In genomic region chr17:76053230-76054111, GRCh38 we compare ENCODE assay signal across 8 cellular contexts. TPM values are rescaled to one million over a fixed set of nuclear protein-coding genes. Genes with fewer than 3 reads are reported as not detected.
DNase-seq lines count a peak whose midpoint lies in the region; ATAC-seq and TF ChIP-seq lines count a peak whose summit lies in the region.
"Had no signal": no experiment of that assay in that cellular context is flagged by ENCODE, and none has a peak within 500 bp of the region (broad histone marks: within the 10 kb centered on the region; RNA-seq: fewer than 3 reads in every experiment).

No MANE protein-coding gene starts in this region.

- peak overlapping the region; percentile 18 for H3K27ac Mint-ChIP-seq in activated CD8-positive, alpha-beta T cell treated with anti-CD3 and anti-CD28 coated beads, Interleukin-2, amount 10 ng/mL, durations not matched to agents 7 days and 5 days
- H3K27ac Mint-ChIP-seq in stimulated activated naive B cell treated with anti-CD40 and anti-IgM and Interleukin-4, amounts not matched to agents 10 μg/mL and 1 μg/mL and 100 μg/mL, for 72 hours = peak overlapping the region; percentile 25

- CTCF ChIA-PET in activated CD8-positive, alpha-beta T cell treated with anti-CD3 and anti-CD28 coated beads, Interleukin-2, amount 10 ng/mL, durations not matched to agents 7 days and 5 days (lab: Charles Lee) = interaction anchor here (0.7 to 1.3 kb wide), 3 partner anchors 37 to 48 kb away, joined by 3 to 5 read pairs (median 3); no protein-coding TSS in a partner anchor

- H3K27me3 Mint-ChIP-seq in activated CD8-positive, alpha-beta T cell treated with anti-CD3 and anti-CD28 coated beads, Interleukin-2, amount 10 ng/mL, durations not matched to agents 7 days and 5 days (ENCODE audit: low read depth) = no peaks in the 10 kb centered on the region
- H3K27me3 Mint-ChIP-seq in stimulated activated naive B cell treated with anti-CD40 and anti-IgM and Interleukin-4, amounts not matched to agents 10 μg/mL and 1 μg/mL and 100 μg/mL, for 72 hours = no peaks in the 10 kb centered on the region

- no peak for TF ChIP-seq CTCF in fibroblast of the aortic adventitia (IDR thresholded peaks at IDR 0.05; ENCODE audit: insufficient read depth, low read length)

- no peak for ATAC-seq in activated CD8-positive, alpha-beta T cell treated with anti-CD3 and anti-CD28 coated beads, Interleukin-2, amount 10 ng/mL, durations not matched to agents 7 days and 5 days
- ATAC-seq in stimulated activated naive B cell treated with anti-CD40 and anti-IgM and Interleukin-4, amounts not matched to agents 10 μg/mL and 1 μg/mL and 100 μg/mL, for 72 hours (replicated peaks) = no peak
- ATAC-seq in GM19452 (IDR thresholded peaks at IDR 0.05; ENCODE audit: unreplicated experiment) (no peak), GM21529 (IDR thresholded peaks at IDR 0.05; ENCODE audit: unreplicated experiment) (no peak)

- peaks cover 52% of the 10 kb centered on the region for H3K36me3 Mint-ChIP-seq in activated CD8-positive, alpha-beta T cell treated with anti-CD3 and anti-CD28 coated beads, Interleukin-2, amount 10 ng/mL, durations not matched to agents 7 days and 5 days (ENCODE audit: low read depth)
- peaks cover 31 to 56% of the 10 kb centered on the region in 2 donors for H3K36me3 Mint-ChIP-seq in stimulated activated naive B cell treated with anti-CD40 and anti-IgM and Interleukin-4, amounts not matched to agents 10 μg/mL and 1 μg/mL and 100 μg/mL, for 72 hours

- POLR2A ChIA-PET in activated CD8-positive, alpha-beta T cell treated with anti-CD3 and anti-CD28 coated beads, Interleukin-2, amount 10 ng/mL, durations not matched to agents 7 days and 5 days (lab: Charles Lee) = no interaction called here

- H3K9me3 Mint-ChIP-seq in activated CD8-positive, alpha-beta T cell treated with anti-CD3 and anti-CD28 coated beads, Interleukin-2, amount 10 ng/mL, durations not matched to agents 7 days and 5 days (ENCODE audit: insufficient read depth) = no peaks in the 10 kb centered on the region
- H3K9me3 Mint-ChIP-seq in stimulated activated naive B cell treated with anti-CD40 and anti-IgM and Interleukin-4, amounts not matched to agents 10 μg/mL and 1 μg/mL and 100 μg/mL, for 72 hours = no peaks in the 10 kb centered on the region

- no peak overlapping the region for H3K4me3 Mint-ChIP-seq in activated CD8-positive, alpha-beta T cell treated with anti-CD3 and anti-CD28 coated beads, Interleukin-2, amount 10 ng/mL, durations not matched to agents 7 days and 5 days
- H3K4me3 Mint-ChIP-seq in stimulated activated naive B cell treated with anti-CD40 and anti-IgM and Interleukin-4, amounts not matched to agents 10 μg/mL and 1 μg/mL and 100 μg/mL, for 72 hours = no peak overlapping the region

- H3K4me3 ChIP-seq in fibroblast of the aortic adventitia (ENCODE audit: low read depth, low read length) = no peak overlapping the region

- H3K4me1 Mint-ChIP-seq in activated CD8-positive, alpha-beta T cell treated with anti-CD3 and anti-CD28 coated beads, Interleukin-2, amount 10 ng/mL, durations not matched to agents 7 days and 5 days (ENCODE audit: low read depth) = peaks cover 4% of the 10 kb centered on the region
- H3K4me1 Mint-ChIP-seq in stimulated activated naive B cell treated with anti-CD40 and anti-IgM and Interleukin-4, amounts not matched to agents 10 μg/mL and 1 μg/mL and 100 μg/mL, for 72 hours = peaks cover 5 to 8% of the 10 kb centered on the region in 2 donors

- peak; percentile 39 for DNase-seq in HT1080 (ENCODE audit: low read depth)
- no peak for DNase-seq in activated CD8-positive, alpha-beta T cell treated with anti-CD3 and anti-CD28 coated beads, Interleukin-2, amount 10 ng/mL, durations not matched to agents 7 days and 5 days
- DNase-seq in fibroblast of the aortic adventitia (ENCODE audit: low read depth) = peak; percentile 64
- no peak for DNase-seq in stimulated activated naive B cell treated with anti-CD40 and anti-IgM and Interleukin-4, amounts not matched to agents 10 μg/mL and 1 μg/mL and 100 μg/mL, for 72 hours
- DNase-seq in central memory CD4-positive, alpha-beta T cell = no peak
- DNase-seq: right cardiac atrium had no signal

RNA-seq across cellular contexts. Expression of gene SRP68, which starts 18.8 kb away (rescaled TPM):
- total RNA-seq in HT1080 (2014; rRNA removed; shearing (Covaris generic)) = 30.5 and 55.3 TPM in 2 replicates
- 71.7 and 73.3 TPM in 2 replicates for polyA plus RNA-seq in HT1080 (2015; cell fraction: cytosol; rRNA removed)
- 86.6 and 87.1 TPM in 2 replicates for polyA plus RNA-seq in HT1080 (2015; cell fraction: nucleus; rRNA removed)
- 10 to 100 TPM; 85.1 to 86.0 TPM for total RNA-seq in activated CD8-positive, alpha-beta T cell treated with anti-CD3 and anti-CD28 coated beads, Interleukin-2, amount 10 ng/mL, durations not matched to agents 7 days and 5 days
- total RNA-seq in fibroblast of the aortic adventitia (ENCODE audit: low replicate concordance) = 17.3 and 32.3 TPM in 2 replicates

RNA-seq across cellular contexts. Expression of gene GALR2, which starts 21.1 kb away (rescaled TPM):
- total RNA-seq in HT1080 (2014; rRNA removed; shearing (Covaris generic)) = 0.18 TPM in 1 of 2 replicates, not detected in the other
- 0.12 TPM in 1 of 2 replicates, not detected in the other for polyA plus RNA-seq in HT1080 (2015; cell fraction: cytosol; rRNA removed)
- polyA plus RNA-seq in HT1080 (2015; cell fraction: nucleus; rRNA removed) = 0.12 TPM in 1 of 2 replicates, not detected in the other
- under 1 TPM in 1 of 2 experiments, not detected in 1; 0.18 TPM for total RNA-seq in activated CD8-positive, alpha-beta T cell treated with anti-CD3 and anti-CD28 coated beads, Interleukin-2, amount 10 ng/mL, durations not matched to agents 7 days and 5 days
- total RNA-seq in fibroblast of the aortic adventitia (ENCODE audit: low replicate concordance) = not detected in 2 replicates
- total RNA-seq: right cardiac atrium had no signal
- polyA plus RNA-seq: right cardiac atrium had no signal

RNA-seq across cellular contexts. Expression of gene ZACN, which starts 25.5 kb away (rescaled TPM):
- 0.06 and 0.10 TPM in 2 replicates for total RNA-seq in HT1080 (2014; rRNA removed; shearing (Covaris generic))
- polyA plus RNA-seq in HT1080 (2015; cell fraction: cytosol; rRNA removed) = not detected in 2 replicates
- 0.06 TPM in 1 of 2 replicates, not detected in the other for polyA plus RNA-seq in HT1080 (2015; cell fraction: nucleus; rRNA removed)
- total RNA-seq in activated CD8-positive, alpha-beta T cell treated with anti-CD3 and anti-CD28 coated beads, Interleukin-2, amount 10 ng/mL, durations not matched to agents 7 days and 5 days = under 1 TPM; 0.18 to 0.34 TPM
- not detected in 2 replicates for total RNA-seq in fibroblast of the aortic adventitia (ENCODE audit: low replicate concordance)
- total RNA-seq: right cardiac atrium had no signal

RNA-seq across cellular contexts. Expression of gene EVPL, which starts 26.4 kb away (rescaled TPM):
- total RNA-seq in HT1080 (2014; rRNA removed; shearing (Covaris generic)) = 0.03 TPM in 1 of 2 replicates, not detected in the other
- polyA plus RNA-seq in HT1080 (2015; cell fraction: cytosol; rRNA removed) = not detected in 2 replicates
- polyA plus RNA-seq in HT1080 (2015; cell fraction: nucleus; rRNA removed) = not detected in 2 replicates
- under 1 TPM; 0.34 to 0.47 TPM for total RNA-seq in activated CD8-positive, alpha-beta T cell treated with anti-CD3 and anti-CD28 coated beads, Interleukin-2, amount 10 ng/mL, durations not matched to agents 7 days and 5 days
- total RNA-seq in fibroblast of the aortic adventitia (ENCODE audit: low replicate concordance) = not detected in 2 replicates

RNA-seq across cellular contexts. Expression of gene EXOC7, which starts 50.1 kb away (rescaled TPM):
- 78.6 and 82.7 TPM in 2 replicates for total RNA-seq in HT1080 (2014; rRNA removed; shearing (Covaris generic))
- polyA plus RNA-seq in HT1080 (2015; cell fraction: cytosol; rRNA removed) = 30.3 and 30.7 TPM in 2 replicates
- polyA plus RNA-seq in HT1080 (2015; cell fraction: nucleus; rRNA removed) = 75.8 and 78.8 TPM in 2 replicates
- 100 to 1,000 TPM; 126 to 129 TPM for total RNA-seq in activated CD8-positive, alpha-beta T cell treated with anti-CD3 and anti-CD28 coated beads, Interleukin-2, amount 10 ng/mL, durations not matched to agents 7 days and 5 days
- 40.8 and 88.5 TPM in 2 replicates for total RNA-seq in fibroblast of the aortic adventitia (ENCODE audit: low replicate concordance)

Comparison
In these comparisons a context has a peak if more than half of its experiments do, and no peak if none do; other contexts are left out.
1. DNase-seq: peak in HT1080 (single experiment) and fibroblast of the aortic adventitia (single experiment); none in activated CD8-positive, alpha-beta T cell treated with anti-CD3 and anti-CD28 coated beads, Interleukin-2, amount 10 ng/mL, durations not matched to agents 7 days and 5 days (single experiment), stimulated activated naive B cell treated with anti-CD40 and anti-IgM and Interleukin-4, amounts not matched to agents 10 μg/mL and 1 μg/mL and 100 μg/mL, for 72 hours (single experiment) and central memory CD4-positive, alpha-beta T cell (single experiment).